15 cellular contexts compared by ENCODE assay signal in the genomic region with DNA sequence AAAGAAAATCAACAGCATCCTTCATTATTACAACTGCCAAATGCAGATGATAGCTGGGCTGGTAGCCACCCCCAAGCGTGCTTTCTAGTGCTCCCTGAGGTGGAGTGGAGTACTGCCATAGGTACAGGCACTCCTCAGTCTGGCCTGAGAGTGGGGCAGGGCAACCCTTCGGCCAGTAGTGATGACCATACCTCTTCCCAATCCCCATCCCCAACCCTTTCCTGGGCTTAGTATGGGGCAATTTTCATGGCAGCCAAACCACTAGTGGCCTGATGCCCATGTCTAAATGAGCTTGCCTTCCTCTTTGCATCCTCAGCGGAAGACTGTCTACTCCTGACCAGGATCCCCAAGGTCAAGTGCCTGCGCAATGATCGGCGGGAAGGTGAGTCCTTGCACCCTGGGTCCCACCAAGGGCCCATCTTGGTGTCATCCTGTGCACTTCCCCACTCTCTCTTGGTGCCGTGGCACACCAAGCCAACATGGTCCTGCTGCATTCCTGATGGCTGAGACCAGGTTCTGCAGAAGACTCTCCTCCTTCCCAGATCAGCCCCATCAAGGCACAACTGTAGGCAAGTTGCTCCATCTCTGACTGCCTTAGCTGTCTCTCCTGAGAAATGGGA.
DNase-seq lines count a peak whose midpoint lies in the region; ATAC-seq and TF ChIP-seq lines count a peak whose summit lies in the region.
"Had no signal": no experiment of that assay in that cellular context is flagged by ENCODE, and none has a peak within 500 bp of the region (broad histone marks: within the 10 kb centered on the region; RNA-seq: fewer than 3 reads in every experiment).

No MANE protein-coding gene starts in this region.

- DNase-seq in DND-41, result no peak
- DNase-seq in HCEC 1CT, result peak; percentile 14
- DNase-seq in WERI-Rb-1, result no peak
- no peak for DNase-seq in GM20000 (ENCODE audit: low spot score)
- no peak for DNase-seq in NCI-H1092 treated with DMSO at 0.1 percent for 48 hours (lab: John Stamatoyannopoulos, UW)
- DNase-seq in NCI-H748 (lab: John Stamatoyannopoulos, UW; ENCODE audit: unreplicated experiment), result no peak
- DNase-seq: activated CD4-positive, alpha-beta T cell treated with anti-CD3 and anti-CD28 coated beads for 1 hour; gastrocnemius medialis; NCI-H2029; stimulated activated CD4-positive, alpha-beta T cell treated with anti-CD3 and anti-CD28 coated beads, Interleukin-4, amount 100 ng/mL, for 24 hours; stimulated activated naive B cell treated with anti-CD40 and anti-IgM and Interleukin-4, amounts not matched to agents 10 μg/mL and 1 μg/mL and 100 μg/mL, for 72 hours had no signal

- 95% methylated on average over 7 of the region's 7 CpGs for WGBS in liver

- no peak for TF ChIP-seq RAD21 in liver (IDR thresholded peaks at IDR 0.05)

- H3K79me2 ChIP-seq in DND-41 (ENCODE audit: insufficient read depth, low read length), result no peaks in the 10 kb centered on the region

- H3K4me1 ChIP-seq in DND-41 (ENCODE audit: insufficient read depth, low read length) (no peaks in the 10 kb centered on the region), liver (ENCODE audit: control insufficient read depth in 4 of 4, insufficient read depth in 4 of 4, low read length in 3 of 4) (no peaks in the 10 kb centered on the region)
- H3K4me1 ChIP-seq: gastrocnemius medialis had no signal

- no peaks in the 10 kb centered on the region for H3K9me3 ChIP-seq in DND-41 (ENCODE audit: insufficient read depth, low read length, severe bottlenecking)
- H3K9me3 ChIP-seq in WERI-Rb-1 (ENCODE audit: severe bottlenecking), result no peaks in the 10 kb centered on the region
- no peaks in the 10 kb centered on the region for H3K9me3 ChIP-seq in liver (ENCODE audit: control insufficient read depth in 4 of 4, low read length in 3 of 4)
- H3K9me3 ChIP-seq: gastrocnemius medialis had no signal

- no peak overlapping the region for H3K27ac ChIP-seq in DND-41 (ENCODE audit: low read length)
- no peak overlapping the region for H3K27ac ChIP-seq in WERI-Rb-1
- no peak overlapping the region for H3K27ac ChIP-seq in liver (ENCODE audit: low read depth in 1 of 2, low read length in 2 of 2)
- H3K27ac ChIP-seq: C4-2B, gastrocnemius medialis, KMS-11 had no signal

- H4K20me1 ChIP-seq in DND-41 (ENCODE audit: insufficient read depth, low read length), result no peaks in the 10 kb centered on the region; the same call in 1 of the 2 replicates

- H3K4me3 ChIP-seq in DND-41 (ENCODE audit: low read depth in 1 of 2, low read length in 2 of 2) (no peak overlapping the region), WERI-Rb-1 (ENCODE audit: low read depth, low read length) (no peak overlapping the region), liver (ENCODE audit: low read depth in 1 of 3, low read length in 3 of 3) (no peak overlapping the region)
- H3K4me3 ChIP-seq: gastrocnemius medialis had no signal

- TF ChIP-seq CTCF in DND-41 (IDR thresholded peaks at IDR 0.05; ENCODE audit: borderline replicate concordance, extremely low read depth, low read length, poor library complexity, severe bottlenecking), result peak; percentile 25
- TF ChIP-seq CTCF in WERI-Rb-1 (IDR thresholded peaks at IDR 0.05; ENCODE audit: low read depth, low read length), result peak; percentile 35; the same call in 1 of the 2 replicates
- TF ChIP-seq CTCF in liver (IDR thresholded peaks at IDR 0.05; ENCODE audit: low read depth, low read length, missing input control), result peak; percentile 2
- no peak for TF ChIP-seq CTCF in GM20000 (IDR thresholded peaks at IDR 0.05; ENCODE audit: extremely low read depth, missing control alignments)

- H3K9ac ChIP-seq in DND-41 (ENCODE audit: low read depth, low read length) (no peak overlapping the region), liver (ENCODE audit: low read depth in 1 of 2, low read length in 2 of 2) (no peak overlapping the region)
- H3K9ac ChIP-seq: KMS-11 had no signal

- no peaks in the 10 kb centered on the region for H3K36me3 ChIP-seq in DND-41 (ENCODE audit: insufficient read depth, low read length)
- no peaks in the 10 kb centered on the region for H3K36me3 ChIP-seq in WERI-Rb-1
- no peaks in the 10 kb centered on the region for H3K36me3 ChIP-seq in liver (ENCODE audit: control insufficient read depth in 4 of 4, insufficient read depth in 3 of 4, low read depth in 1 of 4, low read length in 3 of 4)
- H3K36me3 ChIP-seq: gastrocnemius medialis had no signal

- no peak overlapping the region for H2AFZ ChIP-seq in DND-41 (ENCODE audit: low read depth, low read length)

- ATAC-seq in DND-41 (ENCODE audit: insufficient read depth, low read depth) (no peak), HG02642 (IDR thresholded peaks at IDR 0.05; ENCODE audit: poor library complexity, unreplicated experiment) (no peak)
- ATAC-seq: gastrocnemius medialis; stimulated activated naive B cell treated with anti-CD40 and anti-IgM and Interleukin-4, amounts not matched to agents 10 μg/mL and 1 μg/mL and 100 μg/mL, for 72 hours had no signal

- H3K4me2 ChIP-seq in DND-41 (ENCODE audit: insufficient read depth, low read length), result no peak overlapping the region
- H3K4me2 ChIP-seq: KMS-11 had no signal

- H3K27me3 ChIP-seq in DND-41 (ENCODE audit: insufficient read depth, low read length, poor library complexity) (no peaks in the 10 kb centered on the region), WERI-Rb-1 (ENCODE audit: insufficient read depth, low read depth, severe bottlenecking) (no peaks in the 10 kb centered on the region), liver (ENCODE audit: control insufficient read depth in 4 of 4, insufficient read depth in 4 of 4, low read length in 3 of 4) (no peaks in the 10 kb centered on the region)
- H3K27me3 ChIP-seq: gastrocnemius medialis had no signal

TF ChIP-seq in liver, 16 proteins besides CTCF, POLR2A, EP300 and RAD21:
- TF ChIP-seq GABPA (IDR thresholded peaks at IDR 0.05 in 1 of 2, conservative IDR thresholded peaks at IDR 0.05 in 1 of 2), result no peak
- TF ChIP-seq HNF4A (conservative IDR thresholded peaks at IDR 0.05), result no peak
- no peak for TF ChIP-seq FOXA2 (IDR thresholded peaks at IDR 0.05)
- no peak for TF ChIP-seq YY1 (IDR thresholded peaks at IDR 0.05)
- no peak for TF ChIP-seq SP1 (IDR thresholded peaks at IDR 0.05)
- TF ChIP-seq JUND (IDR thresholded peaks at IDR 0.05), result no peak
- TF ChIP-seq TAF1 (conservative IDR thresholded peaks at IDR 0.05), result no peak
- TF ChIP-seq NR2F2 (IDR thresholded peaks at IDR 0.05), result no peak
- TF ChIP-seq, protein P1, sequence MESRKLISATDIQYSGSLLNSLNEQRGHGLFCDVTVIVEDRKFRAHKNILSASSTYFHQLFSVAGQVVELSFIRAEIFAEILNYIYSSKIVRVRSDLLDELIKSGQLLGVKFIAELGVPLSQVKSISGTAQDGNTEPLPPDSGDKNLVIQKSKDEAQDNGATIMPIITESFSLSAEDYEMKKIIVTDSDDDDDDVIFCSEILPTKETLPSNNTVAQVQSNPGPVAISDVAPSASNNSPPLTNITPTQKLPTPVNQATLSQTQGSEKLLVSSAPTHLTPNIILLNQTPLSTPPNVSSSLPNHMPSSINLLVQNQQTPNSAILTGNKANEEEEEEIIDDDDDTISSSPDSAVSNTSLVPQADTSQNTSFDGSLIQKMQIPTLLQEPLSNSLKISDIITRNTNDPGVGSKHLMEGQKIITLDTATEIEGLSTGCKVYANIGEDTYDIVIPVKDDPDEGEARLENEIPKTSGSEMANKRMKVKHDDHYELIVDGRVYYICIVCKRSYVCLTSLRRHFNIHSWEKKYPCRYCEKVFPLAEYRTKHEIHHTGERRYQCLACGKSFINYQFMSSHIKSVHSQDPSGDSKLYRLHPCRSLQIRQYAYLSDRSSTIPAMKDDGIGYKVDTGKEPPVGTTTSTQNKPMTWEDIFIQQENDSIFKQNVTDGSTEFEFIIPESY (IDR thresholded peaks at IDR 0.05), result no peak
- TF ChIP-seq, protein P2, sequence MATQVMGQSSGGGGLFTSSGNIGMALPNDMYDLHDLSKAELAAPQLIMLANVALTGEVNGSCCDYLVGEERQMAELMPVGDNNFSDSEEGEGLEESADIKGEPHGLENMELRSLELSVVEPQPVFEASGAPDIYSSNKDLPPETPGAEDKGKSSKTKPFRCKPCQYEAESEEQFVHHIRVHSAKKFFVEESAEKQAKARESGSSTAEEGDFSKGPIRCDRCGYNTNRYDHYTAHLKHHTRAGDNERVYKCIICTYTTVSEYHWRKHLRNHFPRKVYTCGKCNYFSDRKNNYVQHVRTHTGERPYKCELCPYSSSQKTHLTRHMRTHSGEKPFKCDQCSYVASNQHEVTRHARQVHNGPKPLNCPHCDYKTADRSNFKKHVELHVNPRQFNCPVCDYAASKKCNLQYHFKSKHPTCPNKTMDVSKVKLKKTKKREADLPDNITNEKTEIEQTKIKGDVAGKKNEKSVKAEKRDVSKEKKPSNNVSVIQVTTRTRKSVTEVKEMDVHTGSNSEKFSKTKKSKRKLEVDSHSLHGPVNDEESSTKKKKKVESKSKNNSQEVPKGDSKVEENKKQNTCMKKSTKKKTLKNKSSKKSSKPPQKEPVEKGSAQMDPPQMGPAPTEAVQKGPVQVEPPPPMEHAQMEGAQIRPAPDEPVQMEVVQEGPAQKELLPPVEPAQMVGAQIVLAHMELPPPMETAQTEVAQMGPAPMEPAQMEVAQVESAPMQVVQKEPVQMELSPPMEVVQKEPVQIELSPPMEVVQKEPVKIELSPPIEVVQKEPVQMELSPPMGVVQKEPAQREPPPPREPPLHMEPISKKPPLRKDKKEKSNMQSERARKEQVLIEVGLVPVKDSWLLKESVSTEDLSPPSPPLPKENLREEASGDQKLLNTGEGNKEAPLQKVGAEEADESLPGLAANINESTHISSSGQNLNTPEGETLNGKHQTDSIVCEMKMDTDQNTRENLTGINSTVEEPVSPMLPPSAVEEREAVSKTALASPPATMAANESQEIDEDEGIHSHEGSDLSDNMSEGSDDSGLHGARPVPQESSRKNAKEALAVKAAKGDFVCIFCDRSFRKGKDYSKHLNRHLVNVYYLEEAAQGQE (IDR thresholded peaks at IDR 0.05), result no peak
- TF ChIP-seq FOXA1 (IDR thresholded peaks at IDR 0.05), result no peak
- TF ChIP-seq, protein P3, sequence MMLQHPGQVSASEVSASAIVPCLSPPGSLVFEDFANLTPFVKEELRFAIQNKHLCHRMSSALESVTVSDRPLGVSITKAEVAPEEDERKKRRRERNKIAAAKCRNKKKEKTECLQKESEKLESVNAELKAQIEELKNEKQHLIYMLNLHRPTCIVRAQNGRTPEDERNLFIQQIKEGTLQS (IDR thresholded peaks at IDR 0.05), result no peak
- TF ChIP-seq, protein P4, sequence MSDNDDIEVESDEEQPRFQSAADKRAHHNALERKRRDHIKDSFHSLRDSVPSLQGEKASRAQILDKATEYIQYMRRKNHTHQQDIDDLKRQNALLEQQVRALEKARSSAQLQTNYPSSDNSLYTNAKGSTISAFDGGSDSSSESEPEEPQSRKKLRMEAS (IDR thresholded peaks at IDR 0.05), result no peak
- TF ChIP-seq HNF4G (IDR thresholded peaks at IDR 0.05), result no peak
- no peak for TF ChIP-seq RXRA (IDR thresholded peaks at IDR 0.05)
- TF ChIP-seq EGR1 (IDR thresholded peaks at IDR 0.05; ENCODE audit: low read depth in 2 of 2), result no peak
